Comparison of ENCODE assay signal across 8 cellular contexts in the genomic region with DNA sequence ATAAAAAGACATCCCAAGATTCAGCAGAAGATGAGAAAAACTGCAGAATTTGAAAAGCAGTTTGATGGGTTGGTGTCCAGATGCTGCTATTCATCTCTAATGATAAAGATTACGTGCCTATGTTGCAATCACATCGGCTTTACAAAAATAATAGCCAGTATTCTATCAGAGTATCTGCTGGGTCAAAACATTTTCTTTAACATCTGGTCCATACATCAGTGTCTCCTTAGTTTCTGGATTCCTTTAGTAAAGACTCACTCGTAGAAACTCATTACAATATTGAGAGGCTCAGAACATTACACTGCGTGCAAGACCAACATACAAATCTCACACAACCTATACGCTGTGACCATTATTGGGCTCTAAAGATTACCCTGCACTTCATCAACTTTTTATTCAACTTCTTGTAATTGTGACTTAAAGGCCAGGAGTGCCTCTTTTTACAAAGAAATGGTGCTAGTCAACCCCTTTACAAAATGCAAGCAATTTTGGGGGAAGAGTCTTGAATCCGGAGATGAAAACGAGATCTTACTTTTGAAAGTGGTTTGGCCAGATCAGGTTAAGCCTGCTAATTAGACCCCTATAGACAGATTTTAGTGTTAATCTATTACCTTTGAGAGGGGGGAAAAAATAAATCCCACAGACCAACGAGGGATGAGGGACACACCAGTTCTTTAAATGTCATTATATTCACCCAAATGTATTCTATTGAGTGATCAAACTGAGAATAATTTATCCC. TPM values are rescaled to one million over a fixed set of nuclear protein-coding genes. Genes with fewer than 3 reads are reported as not detected.
DNase-seq lines count a peak whose midpoint lies in the region; ATAC-seq, FAIRE-seq and TF ChIP-seq lines count a peak whose summit lies in the region.

No MANE protein-coding gene starts in this region.

- ATAC-seq in naive B cell (ENCODE audit: low read depth in 2 of 2) = no peak
- no peak for ATAC-seq in GM18505 (IDR thresholded peaks at IDR 0.05; ENCODE audit: unreplicated experiment)

- H3K36me3 Mint-ChIP-seq in IgD-negative memory B cell (peaks cover 4% of the 10 kb centered on the region), naive B cell (peaks cover 17 to 21% of the 10 kb centered on the region in 2 donors)

- H3K4me3 ChIP-seq in BE2C (ENCODE audit: low read depth, low read length) (peak overlapping the region; percentile 96), bronchial epithelial cell (ENCODE audit: low read depth, low read length) (peak overlapping the region; percentile 100)

- peaks cover 12% of the 10 kb centered on the region for H3K4me1 ChIP-seq in BE2C

- no peak for TF ChIP-seq POLR2A in GM18505 (IDR thresholded peaks at IDR 0.05; ENCODE audit: borderline replicate concordance, extremely low read depth, insufficient read depth, insufficient read length)

- H3K36me3 ChIP-seq in BE2C (peaks cover 57% of the 10 kb centered on the region), bronchial epithelial cell (ENCODE audit: control insufficient read depth, insufficient read depth, low read length) (peaks cover 4% of the 10 kb centered on the region)

- H3K27me3 ChIP-seq in BE2C = no peaks in the 10 kb centered on the region
- H3K27me3 ChIP-seq in bronchial epithelial cell (ENCODE audit: control insufficient read depth, insufficient read depth, low read length) = no peaks in the 10 kb centered on the region

- H3K27me3 Mint-ChIP-seq in IgD-negative memory B cell = no peaks in the 10 kb centered on the region
- H3K27me3 Mint-ChIP-seq in naive B cell = no peaks in the 10 kb centered on the region

- peaks cover 51 to 62% (median 60%) of the 10 kb centered on the region in 3 donors for H3K4me1 Mint-ChIP-seq in IgD-negative memory B cell
- H3K4me1 Mint-ChIP-seq in naive B cell = peaks cover 54 to 69% (median 66%) of the 10 kb centered on the region in 3 donors

- TF ChIP-seq CTCF in BE2C (IDR thresholded peaks at IDR 0.05; ENCODE audit: low read depth, low read length) (no peak), bronchial epithelial cell (IDR thresholded peaks at IDR 0.05; ENCODE audit: insufficient read depth, low read length, severe bottlenecking) (no peak)

- H3K4me3 Mint-ChIP-seq in IgD-negative memory B cell = peak overlapping the region; percentile 97 to 100 (median 100)
- peak overlapping the region; percentile 97 to 100 (median 100) for H3K4me3 Mint-ChIP-seq in naive B cell

- DNase-seq in BE2C (no peak), bronchial epithelial cell (ENCODE audit: low read depth) (no peak), naive B cell (no peak), ecto neural progenitor cell (ENCODE audit: low spot score) (no peak), SW 1271 (lab: John Stamatoyannopoulos, UW) (no peak), ureter (ENCODE audit: low spot score) (no peak)

- no peak for FAIRE-seq in bronchial epithelial cell (lab: Jason Lieb, UNC)

- H3K27ac Mint-ChIP-seq in IgD-negative memory B cell = peak overlapping the region; percentile 20 to 99 (median 34)
- peak overlapping the region in 5 of 6 donors; percentile 54 to 100 (median 99) for H3K27ac Mint-ChIP-seq in naive B cell

- H3K9me3 Mint-ChIP-seq in IgD-negative memory B cell = peaks cover 0 to 4% (median 1%) of the 10 kb centered on the region in 3 donors
- H3K9me3 Mint-ChIP-seq in naive B cell = peaks cover 0 to 9% (median 0%) of the 10 kb centered on the region in 7 donors

- no peaks in the 10 kb centered on the region for H3K9me3 ChIP-seq in BE2C

RNA-seq across cellular contexts. Expression of a gene that starts 2.9 kb away (rescaled TPM):
- polyA plus RNA-seq in BE2C (2012; ENCODE audit: insufficient read depth, insufficient read length, low read depth) = 391 TPM
- polyA plus RNA-seq in IgD-negative memory B cell = 358 TPM
- total RNA-seq in bronchial epithelial cell = 192 and 202 TPM in 2 replicates
- polyA plus RNA-seq in naive B cell (ENCODE audit: low read depth in 6 of 6) = 100 to 1,000 TPM; 190 to 378 (median 318) TPM
- total RNA-seq in ureter = 120 TPM
